ENCODE assay signal across 25 cellular contexts in the genomic region with DNA sequence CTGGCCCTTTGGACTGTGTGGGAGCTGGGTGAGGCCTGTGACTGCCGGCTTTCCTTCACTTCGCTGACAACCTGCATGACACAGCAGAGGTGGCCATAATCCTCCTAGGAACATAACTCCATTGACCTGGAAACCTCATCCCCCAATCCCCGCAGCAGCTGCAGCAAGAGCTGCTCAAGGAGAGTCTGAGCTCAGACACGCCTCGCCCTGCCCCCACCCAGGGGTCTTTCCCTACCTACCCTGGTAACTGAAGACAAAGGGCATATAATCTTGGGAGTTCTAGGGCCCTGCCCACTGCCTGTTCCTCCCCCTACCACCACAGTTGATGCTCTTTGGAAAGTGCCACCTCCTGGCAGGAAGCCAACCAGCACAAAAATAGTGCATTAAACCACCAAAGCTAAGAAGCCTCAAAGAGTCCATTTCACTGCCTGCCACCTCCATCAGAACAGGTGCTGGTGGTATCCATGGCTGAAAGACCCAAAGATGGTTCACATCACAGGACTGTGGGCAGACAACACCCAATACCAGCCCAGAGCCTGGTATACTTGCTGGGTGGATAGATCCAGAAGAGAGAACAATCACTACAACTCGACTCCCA. TPM values are rescaled to one million over a fixed set of nuclear protein-coding genes. Genes with fewer than 3 reads are reported as not detected.
"Had no signal": no experiment of that assay in that cellular context is flagged by ENCODE, and none has a peak within 500 bp of the region (broad histone marks: within the 10 kb centered on the region; RNA-seq: fewer than 3 reads in every experiment).

No MANE protein-coding gene starts in this region.

- H3K27ac Mint-ChIP-seq: activated CD4-positive, alpha-beta T cell treated with anti-CD3 and anti-CD28 coated beads for 36 hours; activated CD8-positive, alpha-beta memory T cell treated with anti-CD3 and anti-CD28 coated beads, Interleukin-2, amount 10 ng/mL, durations not matched to agents 7 days and 5 days; activated CD8-positive, alpha-beta T cell treated with anti-CD3 and anti-CD28 coated beads, Interleukin-2, amount 10 ng/mL, durations not matched to agents 7 days and 5 days; activated naive CD4-positive, alpha-beta T cell treated with anti-CD3 and anti-CD28 coated beads, Interleukin-2, amount 50 U/mL, for 72 hours; activated T-cell treated with anti-CD3 and anti-CD28 coated beads, Interleukin-2, amount 50 U/mL, for 72 hours; dendritic cell treated with granulocyte-macrophage colony-stimulating factor and Interleukin-4, amounts not matched to agents 40 ng/mL and 50 ng/mL, for 4 days; nephron; progenitor cell of endocrine pancreas; stimulated activated effector memory CD8-positive, alpha-beta T cell treated with anti-CD3 and anti-CD28 coated beads, Interleukin-12 subunit alpha, Interleukin-12 subunit beta, amount 100 ng/mL, for 72 hours; stimulated activated naive CD8-positive, alpha-beta T cell treated with anti-CD3 and anti-CD28 coated beads, Interleukin-15, Interleukin-2, amounts not matched to agents 100 ng/mL and 50 ng/mL, for 24 hours; type B pancreatic cell had no signal

- ATAC-seq: activated CD4-positive, alpha-beta T cell treated with anti-CD3 and anti-CD28 coated beads for 36 hours; activated CD8-positive, alpha-beta memory T cell treated with anti-CD3 and anti-CD28 coated beads, Interleukin-2, amount 10 ng/mL, durations not matched to agents 7 days and 5 days; activated CD8-positive, alpha-beta T cell treated with anti-CD3 and anti-CD28 coated beads, Interleukin-2, amount 10 ng/mL, durations not matched to agents 7 days and 5 days; activated naive CD4-positive, alpha-beta T cell treated with anti-CD3 and anti-CD28 coated beads, Interleukin-2, amount 50 U/mL, for 72 hours; activated T-cell treated with anti-CD3 and anti-CD28 coated beads, Interleukin-2, amount 50 U/mL, for 72 hours; mucosa of descending colon; sciatic nerve; stimulated activated effector memory CD8-positive, alpha-beta T cell treated with anti-CD3 and anti-CD28 coated beads, Interleukin-12 subunit alpha, Interleukin-12 subunit beta, amount 100 ng/mL, for 72 hours had no signal

- H3K27ac ChIP-seq: epithelial cell of prostate, left ventricle myocardium inferior, ovary, uterus had no signal

- H3K9me3 ChIP-seq: ovary, uterus had no signal

- H3K4me1 Mint-ChIP-seq: activated CD4-positive, alpha-beta T cell treated with anti-CD3 and anti-CD28 coated beads for 36 hours; activated CD8-positive, alpha-beta memory T cell treated with anti-CD3 and anti-CD28 coated beads, Interleukin-2, amount 10 ng/mL, durations not matched to agents 7 days and 5 days; central memory CD8-positive, alpha-beta T cell; nephron had no signal

- H3K27me3 ChIP-seq: ovary, uterus had no signal

- H3K36me3 ChIP-seq: left ventricle myocardium inferior, ovary, uterus had no signal

- H3K4me3 Mint-ChIP-seq: activated CD4-positive, alpha-beta T cell treated with anti-CD3 and anti-CD28 coated beads for 36 hours; activated CD8-positive, alpha-beta memory T cell treated with anti-CD3 and anti-CD28 coated beads, Interleukin-2, amount 10 ng/mL, durations not matched to agents 7 days and 5 days; activated CD8-positive, alpha-beta T cell treated with anti-CD3 and anti-CD28 coated beads, Interleukin-2, amount 10 ng/mL, durations not matched to agents 7 days and 5 days; activated T-cell treated with anti-CD3 and anti-CD28 coated beads, Interleukin-2, amount 50 U/mL, for 72 hours; central memory CD8-positive, alpha-beta T cell; dendritic cell treated with granulocyte-macrophage colony-stimulating factor and Interleukin-4, amounts not matched to agents 40 ng/mL and 50 ng/mL, for 4 days; nephron; stimulated activated effector memory CD8-positive, alpha-beta T cell treated with anti-CD3 and anti-CD28 coated beads, Interleukin-12 subunit alpha, Interleukin-12 subunit beta, amount 100 ng/mL, for 72 hours; stimulated activated naive CD8-positive, alpha-beta T cell treated with anti-CD3 and anti-CD28 coated beads, Interleukin-15, Interleukin-2, amounts not matched to agents 100 ng/mL and 50 ng/mL, for 24 hours; type B pancreatic cell had no signal

- H3K36me3 Mint-ChIP-seq: stimulated activated effector memory CD8-positive, alpha-beta T cell treated with anti-CD3 and anti-CD28 coated beads, Interleukin-12 subunit alpha, Interleukin-12 subunit beta, amount 100 ng/mL, for 72 hours had no signal

- H3K27me3 Mint-ChIP-seq: progenitor cell of endocrine pancreas, type B pancreatic cell had no signal

- DNase-seq: activated CD4-positive, alpha-beta T cell treated with anti-CD3 and anti-CD28 coated beads for 36 hours; activated CD4-positive, CD25-positive, alpha-beta regulatory T cell; activated CD8-positive, alpha-beta memory T cell treated with anti-CD3 and anti-CD28 coated beads, Interleukin-2, amount 10 ng/mL, durations not matched to agents 7 days and 5 days; activated CD8-positive, alpha-beta T cell treated with anti-CD3 and anti-CD28 coated beads, Interleukin-2, amount 10 ng/mL, durations not matched to agents 7 days and 5 days; activated naive CD4-positive, alpha-beta T cell; activated T-cell treated with anti-CD3 and anti-CD28 coated beads, Interleukin-2, amount 50 U/mL, for 72 hours; anterior cingulate cortex; islet precursor cell; left ventricle myocardium inferior; mucosa of descending colon; ovary; small intestine; stimulated activated CD4-positive, alpha-beta T cell treated with anti-CD3 and anti-CD28 coated beads, Interleukin-4, amount 100 ng/mL, for 24 hours; uterus had no signal

- H3K4me1 ChIP-seq: left ventricle myocardium inferior, uterus had no signal

- H3K4me3 ChIP-seq: left ventricle myocardium inferior, lung, mucosa of descending colon, ovary, uterus had no signal

RNA-seq across cellular contexts. Expression of a gene that starts 18.4 kb away (rescaled TPM):
- total RNA-seq: activated T-cell treated with anti-CD3 and anti-CD28 coated beads, Interleukin-2, amount 50 U/mL, for 72 hours had no signal
